In genomic region chr10:131902211-131902610, GRCh38 we compare ENCODE assay signal across 8 cellular contexts. TPM values are rescaled to one million over a fixed set of nuclear protein-coding genes. Genes with fewer than 3 reads are reported as not detected.
A peak's percentile ranks its signal among the peaks of the same experiment; 100 is the strongest.
DNase-seq lines count a peak whose midpoint lies in the region; ATAC-seq and TF ChIP-seq lines count a peak whose summit lies in the region.

No MANE protein-coding gene starts in this region.

- H3K9me3 ChIP-seq in SJCRH30 (replicated peaks), result no peaks in the 10 kb centered on the region
- H3K9me3 ChIP-seq in fibroblast of lung (ENCODE audit: control insufficient read depth, insufficient read depth, low read depth, low read length), result no peaks in the 10 kb centered on the region

- H3K4me3 ChIP-seq in GM08714 (ENCODE audit: low read length), result peak overlapping the region; percentile 79
- peak overlapping the region; percentile 93 for H3K4me3 ChIP-seq in SJCRH30
- H3K4me3 ChIP-seq in fibroblast of lung (replicated peaks in 1 of 4; ENCODE audit: control extremely low read depth in 1 of 4, insufficient read depth in 1 of 4, low read depth in 3 of 4, low read length in 4 of 4), result peak overlapping the region; percentile 71 to 83 (median 78)
- peak overlapping the region; percentile 77 for H3K4me3 ChIP-seq in retinal pigment epithelial cell (ENCODE audit: low read length)

- TF ChIP-seq CTCF in fibroblast of lung (conservative IDR thresholded peaks at IDR 0.05 in 1 of 2, IDR thresholded peaks at IDR 0.05 in 1 of 2; ENCODE audit: low read depth in 1 of 2, low read length in 2 of 2), result no peak
- TF ChIP-seq CTCF in retinal pigment epithelial cell (conservative IDR thresholded peaks at IDR 0.05; ENCODE audit: low read depth, low read length), result no peak

- H4K20me1 ChIP-seq in fibroblast of lung (ENCODE audit: control insufficient read depth, extremely low read depth, insufficient read depth, low read length), result no peaks in the 10 kb centered on the region

- H3K79me2 ChIP-seq in fibroblast of lung (ENCODE audit: control insufficient read depth, insufficient read depth, low read length), result peaks cover 53% of the 10 kb centered on the region

- H3K9ac ChIP-seq in fibroblast of lung (ENCODE audit: insufficient read depth, low read length), result no peak overlapping the region

- H3K27ac ChIP-seq in SJCRH30 (no peak overlapping the region), fibroblast of lung (ENCODE audit: insufficient read depth, low read length) (no peak overlapping the region)

- H3K4me1 ChIP-seq in SJCRH30 (no peaks in the 10 kb centered on the region), fibroblast of lung (ENCODE audit: control insufficient read depth, extremely low read depth, insufficient read depth, low read length) (peaks cover 3% of the 10 kb centered on the region)

- no peak for DNase-seq in SJCRH30
- no peak for DNase-seq in fibroblast of lung (ENCODE audit: low read depth in 2 of 2)
- DNase-seq in retinal pigment epithelial cell (ENCODE audit: low read depth), result no peak
- no peak for DNase-seq in anterior cingulate cortex (lab: John Stamatoyannopoulos, UW)
- no peak for DNase-seq in activated CD4-positive, CD25-positive, alpha-beta regulatory T cell (lab: John Stamatoyannopoulos, UW)

- no peak overlapping the region for H2AFZ ChIP-seq in fibroblast of lung (ENCODE audit: low read length)

- H3K4me2 ChIP-seq in fibroblast of lung (ENCODE audit: extremely low read depth, insufficient read depth, low read length), result peak overlapping the region; percentile 91

- no peaks in the 10 kb centered on the region for H3K36me3 ChIP-seq in SJCRH30
- peaks cover 6% of the 10 kb centered on the region for H3K36me3 ChIP-seq in fibroblast of lung (ENCODE audit: control insufficient read depth, insufficient read depth, low read length)

- no peaks in the 10 kb centered on the region for H3K27me3 ChIP-seq in SJCRH30
- peaks cover 12% of the 10 kb centered on the region for H3K27me3 ChIP-seq in fibroblast of lung (ENCODE audit: control insufficient read depth, insufficient read depth, low read length)

- ATAC-seq in GM18868 (IDR thresholded peaks at IDR 0.05; ENCODE audit: unreplicated experiment), result no peak
- ATAC-seq in HG03097 (IDR thresholded peaks at IDR 0.05; ENCODE audit: low FRiP score, unreplicated experiment), result no peak

RNA-seq across cellular contexts. Expression of gene PPP2R2D, which starts 1.4 kb away (rescaled TPM):
- 30.6 and 35.1 TPM in 2 replicates for total RNA-seq in SJCRH30 (2014; rRNA removed; shearing (Covaris generic))
- 22.1 and 23.3 TPM in 2 replicates for total RNA-seq in fibroblast of lung
- 25.4 and 31.6 TPM in 2 replicates for polyA plus RNA-seq in fibroblast of lung
- 20.7 and 26.5 TPM in 2 replicates for polyA plus RNA-seq in fibroblast of lung (2012)
- 16.7 and 35.2 TPM in 2 replicates for polyA minus RNA-seq in fibroblast of lung (ENCODE audit: low replicate concordance)
